ENCODE assay signal across 12 cellular contexts in the genomic region with DNA sequence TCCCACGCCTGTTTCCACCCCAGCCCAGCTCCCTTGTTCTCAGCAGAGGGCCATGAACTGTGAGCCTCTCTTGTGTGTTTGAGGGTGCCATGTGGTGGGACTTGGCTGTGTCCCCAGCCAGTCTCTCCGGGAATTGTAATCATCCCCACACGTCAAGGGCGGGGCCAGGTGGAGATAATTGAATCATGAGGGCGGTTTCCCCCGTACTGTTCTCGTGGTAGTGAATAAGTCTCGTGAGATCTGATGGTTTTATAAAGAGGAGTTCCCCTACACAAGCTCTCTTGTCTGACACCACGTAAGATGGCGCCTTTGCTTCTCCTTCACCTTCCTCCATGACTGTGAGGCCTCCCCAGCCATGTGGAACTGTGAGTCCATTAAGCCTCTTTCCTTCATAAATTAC.
"Had no signal": no experiment of that assay in that cellular context is flagged by ENCODE, and none has a peak within 500 bp of the region (broad histone marks: within the 10 kb centered on the region; RNA-seq: fewer than 3 reads in every experiment).

No MANE protein-coding gene starts in this region.

- H3K79me2 ChIP-seq: parathyroid adenoma had no signal

- H3K4me1 Mint-ChIP-seq: activated CD4-positive, alpha-beta T cell treated with anti-CD3 and anti-CD28 coated beads for 36 hours had no signal

- H3K4me1 ChIP-seq: parathyroid adenoma had no signal

- H3K4me3 Mint-ChIP-seq: activated CD4-positive, alpha-beta T cell treated with anti-CD3 and anti-CD28 coated beads for 36 hours; activated CD8-positive, alpha-beta T cell treated with anti-CD3 and anti-CD28 coated beads for 36 hours; endodermal cell had no signal

- H3K27ac ChIP-seq: parathyroid adenoma, VCaP had no signal

- H3K9me3 Mint-ChIP-seq: activated CD8-positive, alpha-beta T cell treated with anti-CD3 and anti-CD28 coated beads for 36 hours had no signal

- H3K9ac ChIP-seq: parathyroid adenoma had no signal

- H3K27ac Mint-ChIP-seq: activated CD4-positive, alpha-beta T cell treated with anti-CD3 and anti-CD28 coated beads for 36 hours; activated CD8-positive, alpha-beta T cell treated with anti-CD3 and anti-CD28 coated beads for 36 hours; endodermal cell had no signal

- DNase-seq: activated CD4-positive, alpha-beta T cell treated with anti-CD3 and anti-CD28 coated beads for 36 hours; activated CD8-positive, alpha-beta memory T cell treated with anti-CD3 and anti-CD28 coated beads, Interleukin-2, amount 50 U/mL, for 4 hours; activated CD8-positive, alpha-beta T cell treated with anti-CD3 and anti-CD28 coated beads for 36 hours; activated naive CD4-positive, alpha-beta T cell; cerebellar nuclear complex; dermis blood vessel endothelial cell; endodermal cell; erythroblast; stimulated activated CD4-positive, alpha-beta T cell treated with anti-CD3 and anti-CD28 coated beads, Interleukin-4, amount 100 ng/mL, for 4 hours; T1000 had no signal

- ATAC-seq: activated CD4-positive, alpha-beta T cell treated with anti-CD3 and anti-CD28 coated beads for 36 hours; activated CD8-positive, alpha-beta T cell treated with anti-CD3 and anti-CD28 coated beads for 36 hours had no signal

- H2AFZ ChIP-seq: parathyroid adenoma had no signal
